28 cellular contexts compared by ENCODE assay signal in the genomic region with DNA sequence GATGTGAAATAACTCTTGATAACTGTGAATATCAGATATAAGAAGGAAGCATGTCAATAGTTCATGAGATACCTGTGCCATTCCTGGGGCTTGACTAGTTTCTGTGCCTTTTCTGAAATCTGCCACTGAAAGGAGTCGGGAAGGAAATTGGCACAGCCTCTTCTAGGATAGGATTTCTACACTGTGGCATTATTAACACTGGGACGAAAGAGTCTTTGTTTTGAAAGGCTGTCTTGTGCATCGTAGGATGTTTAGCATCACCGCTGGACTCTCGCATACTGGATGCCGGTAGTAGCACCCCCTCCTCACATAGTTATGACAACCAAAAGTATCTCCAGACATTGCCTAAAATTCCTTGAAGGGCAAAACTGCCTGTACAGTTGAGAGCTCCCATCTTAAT.
"Had no signal": no experiment of that assay in that cellular context is flagged by ENCODE, and none has a peak within 500 bp of the region (broad histone marks: within the 10 kb centered on the region; RNA-seq: fewer than 3 reads in every experiment).

No MANE protein-coding gene starts in this region.

- H3K9me3 Mint-ChIP-seq: activated CD4-positive, alpha-beta memory T cell treated with anti-CD3 and anti-CD28 coated beads, Interleukin-2, amount 10 ng/mL, durations not matched to agents 7 days and 5 days; activated CD4-positive, alpha-beta T cell treated with anti-CD3 and anti-CD28 coated beads, Interleukin-2, amount 10 ng/mL, durations not matched to agents 7 days and 5 days; activated naive CD4-positive, alpha-beta T cell treated with anti-CD3 and anti-CD28 coated beads, Interleukin-2, amount 10 ng/mL, durations not matched to agents 7 days and 5 days; activated naive CD4-positive, alpha-beta T cell treated with anti-CD3 and anti-CD28 coated beads, Interleukin-2, amount 50 U/mL, for 72 hours; activated naive CD8-positive, alpha-beta T cell treated with anti-CD3 and anti-CD28 coated beads, Interleukin-2, amount 10 ng/mL, durations not matched to agents 7 days and 5 days; activated T-cell treated with anti-CD3 and anti-CD28 coated beads, Interleukin-2, amount 50 U/mL, for 24 hours; activated T-cell treated with anti-CD3 and anti-CD28 coated beads, Interleukin-2, amount 50 U/mL, for 72 hours; central memory CD8-positive, alpha-beta T cell had no signal

- H3K4me1 Mint-ChIP-seq: activated CD4-positive, alpha-beta memory T cell treated with anti-CD3 and anti-CD28 coated beads, Interleukin-2, amount 10 ng/mL, durations not matched to agents 7 days and 5 days; activated CD4-positive, alpha-beta T cell treated with anti-CD3 and anti-CD28 coated beads for 36 hours; activated CD4-positive, alpha-beta T cell treated with anti-CD3 and anti-CD28 coated beads, Interleukin-2, amount 10 ng/mL, durations not matched to agents 7 days and 5 days; activated naive CD4-positive, alpha-beta T cell treated with anti-CD3 and anti-CD28 coated beads, Interleukin-2, amount 10 ng/mL, durations not matched to agents 7 days and 5 days; activated naive CD8-positive, alpha-beta T cell treated with anti-CD3 and anti-CD28 coated beads, Interleukin-2, amount 10 ng/mL, durations not matched to agents 7 days and 5 days; central memory CD8-positive, alpha-beta T cell had no signal

- H3K4me3 Mint-ChIP-seq: activated CD4-positive, alpha-beta memory T cell treated with anti-CD3 and anti-CD28 coated beads, Interleukin-2, amount 10 ng/mL, durations not matched to agents 7 days and 5 days; activated CD4-positive, alpha-beta T cell treated with anti-CD3 and anti-CD28 coated beads for 36 hours; activated CD4-positive, alpha-beta T cell treated with anti-CD3 and anti-CD28 coated beads, Interleukin-2, amount 10 ng/mL, durations not matched to agents 7 days and 5 days; activated naive CD4-positive, alpha-beta T cell treated with anti-CD3 and anti-CD28 coated beads, Interleukin-2, amount 10 ng/mL, durations not matched to agents 7 days and 5 days; activated naive CD8-positive, alpha-beta T cell treated with anti-CD3 and anti-CD28 coated beads, Interleukin-2, amount 10 ng/mL, durations not matched to agents 7 days and 5 days; activated T-cell treated with anti-CD3 and anti-CD28 coated beads, Interleukin-2, amount 50 U/mL, for 24 hours; activated T-cell treated with anti-CD3 and anti-CD28 coated beads, Interleukin-2, amount 50 U/mL, for 72 hours; brain; central memory CD8-positive, alpha-beta T cell had no signal

- H3K27me3 Mint-ChIP-seq: activated CD4-positive, alpha-beta memory T cell treated with anti-CD3 and anti-CD28 coated beads, Interleukin-2, amount 10 ng/mL, durations not matched to agents 7 days and 5 days; activated CD4-positive, alpha-beta T cell treated with anti-CD3 and anti-CD28 coated beads for 36 hours; activated CD4-positive, alpha-beta T cell treated with anti-CD3 and anti-CD28 coated beads, Interleukin-2, amount 10 ng/mL, durations not matched to agents 7 days and 5 days; activated naive CD4-positive, alpha-beta T cell treated with anti-CD3 and anti-CD28 coated beads, Interleukin-2, amount 10 ng/mL, durations not matched to agents 7 days and 5 days; brain; central memory CD8-positive, alpha-beta T cell had no signal

- DNase-seq: activated CD4-positive, alpha-beta memory T cell treated with anti-CD3 and anti-CD28 coated beads, Interleukin-2, amount 10 ng/mL, durations not matched to agents 7 days and 5 days; activated CD4-positive, alpha-beta T cell treated with anti-CD3 and anti-CD28 coated beads for 36 hours; activated CD4-positive, alpha-beta T cell treated with anti-CD3 and anti-CD28 coated beads, Interleukin-2, amount 10 ng/mL, durations not matched to agents 7 days and 5 days; activated CD4-positive, alpha-beta T cell treated with anti-CD3 and anti-CD28 coated beads, Interleukin-2, amount 50 U/mL, for 4 hours; activated CD4-positive, CD25-positive, alpha-beta regulatory T cell; activated CD4-positive, CD25-positive, alpha-beta regulatory T cell treated with anti-CD3 and anti-CD28 coated beads, Interleukin-2, amount 50 U/mL, for 72 hours; activated CD8-positive, alpha-beta memory T cell treated with anti-CD3 and anti-CD28 coated beads, Interleukin-2, amount 50 U/mL, for 48 hours; activated gamma-delta T cell; activated naive CD4-positive, alpha-beta T cell; activated naive CD4-positive, alpha-beta T cell treated with anti-CD3 and anti-CD28 coated beads, Interleukin-2, amount 10 ng/mL, durations not matched to agents 7 days and 5 days; activated naive CD8-positive, alpha-beta T cell treated with anti-CD3 and anti-CD28 coated beads, Interleukin-2, amount 10 ng/mL, durations not matched to agents 7 days and 5 days; activated T-cell treated with anti-CD3 and anti-CD28 coated beads for 4 hours; activated T-cell treated with anti-CD3 and anti-CD28 coated beads, Interleukin-2, amount 50 U/mL, for 24 hours; activated T-cell treated with anti-CD3 and anti-CD28 coated beads, Interleukin-2, amount 50 U/mL, for 72 hours; cortex of kidney; dermis blood vessel endothelial cell; effector CD8-positive, alpha-beta T cell; esophagus squamous epithelium; foreskin melanocyte; T-helper 2 cell had no signal

- H3K36me3 Mint-ChIP-seq: activated naive CD4-positive, alpha-beta T cell treated with anti-CD3 and anti-CD28 coated beads, Interleukin-2, amount 10 ng/mL, durations not matched to agents 7 days and 5 days; activated naive CD4-positive, alpha-beta T cell treated with anti-CD3 and anti-CD28 coated beads, Interleukin-2, amount 50 U/mL, for 72 hours; activated naive CD8-positive, alpha-beta T cell treated with anti-CD3 and anti-CD28 coated beads, Interleukin-2, amount 10 ng/mL, durations not matched to agents 7 days and 5 days; brain had no signal

- H3K27ac ChIP-seq: ascending aorta, breast epithelium, cardiac muscle cell, epithelial cell of prostate, esophagus squamous epithelium, gastroesophageal sphincter had no signal

- ATAC-seq: activated CD4-positive, alpha-beta T cell treated with anti-CD3 and anti-CD28 coated beads for 36 hours; activated naive CD4-positive, alpha-beta T cell treated with anti-CD3 and anti-CD28 coated beads, Interleukin-2, amount 50 U/mL, for 72 hours; activated T-cell treated with anti-CD3 and anti-CD28 coated beads, Interleukin-2, amount 50 U/mL, for 72 hours; gastroesophageal sphincter had no signal

- H3K27ac Mint-ChIP-seq: activated CD4-positive, alpha-beta memory T cell treated with anti-CD3 and anti-CD28 coated beads, Interleukin-2, amount 10 ng/mL, durations not matched to agents 7 days and 5 days; activated CD4-positive, alpha-beta T cell treated with anti-CD3 and anti-CD28 coated beads for 36 hours; activated CD4-positive, alpha-beta T cell treated with anti-CD3 and anti-CD28 coated beads, Interleukin-2, amount 10 ng/mL, durations not matched to agents 7 days and 5 days; activated naive CD4-positive, alpha-beta T cell treated with anti-CD3 and anti-CD28 coated beads, Interleukin-2, amount 10 ng/mL, durations not matched to agents 7 days and 5 days; activated naive CD4-positive, alpha-beta T cell treated with anti-CD3 and anti-CD28 coated beads, Interleukin-2, amount 50 U/mL, for 72 hours; activated naive CD8-positive, alpha-beta T cell treated with anti-CD3 and anti-CD28 coated beads, Interleukin-2, amount 10 ng/mL, durations not matched to agents 7 days and 5 days; activated T-cell treated with anti-CD3 and anti-CD28 coated beads, Interleukin-2, amount 50 U/mL, for 24 hours; brain had no signal
